10 cellular contexts compared by ENCODE assay signal in the genomic region with DNA sequence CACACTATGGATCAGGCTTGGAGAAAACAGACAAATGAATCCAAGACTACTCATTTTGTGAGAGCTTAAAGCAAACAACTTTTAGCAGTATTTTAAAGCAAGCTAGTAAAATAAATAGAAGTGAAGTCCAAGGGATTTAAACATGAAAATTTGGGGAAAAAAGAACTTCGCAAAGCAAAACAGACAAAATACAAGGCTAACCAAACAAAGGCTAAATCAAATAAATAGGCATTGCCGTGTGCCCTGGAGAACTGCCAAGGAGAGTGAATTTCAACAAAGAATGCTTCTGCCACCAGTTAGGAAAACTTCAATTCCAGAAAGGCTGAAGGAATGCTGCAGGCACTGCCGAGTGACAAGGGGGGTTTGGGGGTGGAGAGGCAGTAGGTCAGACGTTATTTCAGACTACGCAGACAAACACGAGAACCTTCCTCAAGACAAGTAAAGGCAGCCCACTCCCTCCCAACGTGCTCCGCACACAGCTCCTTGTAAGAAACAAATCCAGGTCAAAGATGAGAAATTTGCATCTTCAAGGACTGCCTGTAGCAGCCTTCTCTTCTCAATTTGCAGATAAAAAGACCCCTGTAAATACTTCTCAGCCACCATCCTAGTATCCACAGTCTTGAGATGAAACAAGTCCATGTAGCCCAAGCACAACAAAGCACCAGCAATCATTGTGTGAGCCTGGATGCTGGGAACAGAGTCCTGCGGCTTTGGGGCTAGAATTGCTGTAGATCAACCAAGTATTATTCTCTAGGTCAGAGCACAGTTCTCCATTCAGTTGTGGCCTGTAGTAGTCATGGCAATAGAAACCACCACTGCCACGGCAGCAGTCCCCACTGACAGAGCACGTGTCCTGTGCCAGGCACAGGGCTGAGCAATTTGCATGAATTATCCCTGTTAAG. TPM values are rescaled to one million over a fixed set of nuclear protein-coding genes. Genes with fewer than 3 reads are reported as not detected.
A peak's percentile ranks its signal among the peaks of the same experiment; 100 is the strongest.
DNase-seq lines count a peak whose midpoint lies in the region; ATAC-seq and TF ChIP-seq lines count a peak whose summit lies in the region.
"Had no signal": no experiment of that assay in that cellular context is flagged by ENCODE, and none has a peak within 500 bp of the region (broad histone marks: within the 10 kb centered on the region; RNA-seq: fewer than 3 reads in every experiment).

No MANE protein-coding gene starts in this region.

- WGBS in mesendoderm (ENCODE audit: extremely low coverage, insufficient coverage, low lambda C conversion rate) = no CpG with 5 or more reads among the region's 11 CpGs

- H3K27ac ChIP-seq in colonic mucosa (no peak overlapping the region), mesendoderm (ENCODE audit: low read depth, low read length) (no peak overlapping the region), OCI-LY7 (ENCODE audit: low read depth, low read length, poor library complexity, severe bottlenecking) (no peak overlapping the region)
- H3K27ac ChIP-seq: HL-60 had no signal

- TF ChIP-seq CTCF in colonic mucosa (IDR thresholded peaks at IDR 0.05) (no peak), OCI-LY7 (conservative IDR thresholded peaks at IDR 0.05; ENCODE audit: low read length) (no peak)

- no peaks in the 10 kb centered on the region for H3K9me3 ChIP-seq in colonic mucosa
- no peaks in the 10 kb centered on the region for H3K9me3 ChIP-seq in OCI-LY7 (ENCODE audit: low read length)

- no peak overlapping the region for H2AK5ac ChIP-seq in mesendoderm (ENCODE audit: low read length)

- H3K27me3 ChIP-seq in colonic mucosa (no peaks in the 10 kb centered on the region), mesendoderm (ENCODE audit: insufficient read depth, low read length, poor library complexity) (no peaks in the 10 kb centered on the region)

- no peak overlapping the region for H3K4me2 ChIP-seq in mesendoderm (ENCODE audit: low read length)
- no peak overlapping the region for H3K4me2 ChIP-seq in OCI-LY7 (ENCODE audit: low read length)

- H3K4me3 ChIP-seq in colonic mucosa = no peak overlapping the region
- no peak overlapping the region for H3K4me3 ChIP-seq in mesendoderm (ENCODE audit: low read length)
- no peak overlapping the region for H3K4me3 ChIP-seq in OCI-LY7 (ENCODE audit: low read depth, low read length, poor library complexity, severe bottlenecking)

- peak overlapping the region in 1 of 2 donors; percentile 16 for H3K9ac ChIP-seq in colonic mucosa (ENCODE audit: low read depth in 2 of 2, low read length in 2 of 2)
- no peak overlapping the region for H3K9ac ChIP-seq in mesendoderm (ENCODE audit: low read length)

- H4K5ac ChIP-seq in mesendoderm (ENCODE audit: low read length) = no peak overlapping the region

- H3K36me3 ChIP-seq in colonic mucosa (no peaks in the 10 kb centered on the region), mesendoderm (ENCODE audit: control insufficient read depth, insufficient read depth, low read length) (no peaks in the 10 kb centered on the region), OCI-LY7 (ENCODE audit: insufficient read depth, low read length) (no peaks in the 10 kb centered on the region)

- DNase-seq in left ventricle myocardium superior (no peak), cardiac septum (ENCODE audit: low spot score) (no peak), colonic mucosa (peak; percentile 38), mesendoderm (peak; percentile 55), NCI-H2029 treated with DMSO at 0.1 percent for 48 hours (lab: John Stamatoyannopoulos, UW) (no peak), OCI-LY7 (ENCODE audit: low spot score) (no peak), NCI-H187 treated with DMSO at 0.1 percent for 48 hours (lab: John Stamatoyannopoulos, UW) (no peak)
- DNase-seq: activated effector memory CD4-positive, alpha-beta T cell treated with anti-CD3 and anti-CD28 coated beads, Interleukin-2, amount 50 U/mL, for 16 hours had no signal

- POLR2A ChIA-PET in OCI-LY7 (lab: Charles Lee) = no interaction called here

- H3K9me2 ChIP-seq in OCI-LY7 (ENCODE audit: insufficient read depth, low read length) = no peaks in the 10 kb centered on the region

- intact Hi-C loops in left ventricle myocardium superior (cut with micrococcal nuclease) = no loop called here
- intact Hi-C loops in cardiac septum (cut with DNase I) = loop anchor here (5.0 kb wide), 1 partner anchor 884 kb away; no protein-coding TSS in a partner anchor
- intact Hi-C loops in colonic mucosa (cut with DNase I) = loop anchor here (5.0 to 10.0 kb wide), 2 partner anchors 486 to 729 kb away; no protein-coding TSS in a partner anchor
- intact Hi-C loops in OCI-LY7 (cut with micrococcal nuclease; ENCODE audit: unreplicated experiment) = no loop called here

- no peaks in the 10 kb centered on the region for H3K79me1 ChIP-seq in mesendoderm (ENCODE audit: low read length)

- H2BK15ac ChIP-seq in mesendoderm (replicated peaks; ENCODE audit: low read depth) = no peak overlapping the region

- H3K79me2 ChIP-seq in mesendoderm (ENCODE audit: control insufficient read depth, insufficient read depth, low read length) (no peaks in the 10 kb centered on the region), OCI-LY7 (ENCODE audit: insufficient read depth, low read depth, low read length) (no peaks in the 10 kb centered on the region)

- CTCF ChIA-PET in OCI-LY7 (lab: Charles Lee; ENCODE audit: unreplicated experiment) = no interaction called here

- no peak overlapping the region for H2AFZ ChIP-seq in OCI-LY7 (ENCODE audit: low read length)

- H3K18ac ChIP-seq in mesendoderm (ENCODE audit: low read length) = no peak overlapping the region

- peaks cover 12% of the 10 kb centered on the region for H3K4me1 ChIP-seq in colonic mucosa
- H3K4me1 ChIP-seq in mesendoderm (ENCODE audit: control insufficient read depth, low read depth, low read length) = no peaks in the 10 kb centered on the region
- H3K4me1 ChIP-seq in OCI-LY7 (ENCODE audit: insufficient read depth, low read length, poor library complexity, severe bottlenecking) = no peaks in the 10 kb centered on the region

- H2BK5ac ChIP-seq in mesendoderm (ENCODE audit: low read length) = no peak overlapping the region

- no peak overlapping the region for H4K8ac ChIP-seq in mesendoderm (ENCODE audit: low read depth, low read length)

- no TSS peak for BruUV-seq in OCI-LY7 (replicated peaks; lab: Mats Ljungman, UMichigan)

- H3K4ac ChIP-seq in mesendoderm (ENCODE audit: low read depth, low read length) = no peak overlapping the region

- no peak overlapping the region for H2BK120ac ChIP-seq in mesendoderm (ENCODE audit: low read depth, low read length)

- H3K23ac ChIP-seq in mesendoderm (ENCODE audit: low read length) = no peak overlapping the region

- H3K56ac ChIP-seq in mesendoderm (ENCODE audit: low read length) = no peak overlapping the region

- H4K20me1 ChIP-seq in OCI-LY7 (ENCODE audit: insufficient read depth, low read length) = no peaks in the 10 kb centered on the region

- peak; percentile 48 for ATAC-seq in left ventricle myocardium superior
- no peak for ATAC-seq in HG03045 (IDR thresholded peaks at IDR 0.05; ENCODE audit: unreplicated experiment)

RNA-seq across cellular contexts. Expression of a gene that starts 43.3 kb away (rescaled TPM):
- total RNA-seq in left ventricle myocardium superior (3.6 TPM), cardiac septum (1.9 TPM), colonic mucosa (10 to 100 TPM; 12.1 to 14.1 TPM), OCI-LY7 (2022) (26.6 and 29.5 TPM in 2 replicates)
- 8.6 TPM for polyA plus RNA-seq in mesendoderm (2013, experiment 1 of 2)
- polyA plus RNA-seq in mesendoderm (2013, experiment 2 of 2) = 8.5 TPM
- 9.3 and 10.7 TPM in 2 replicates for total RNA-seq in OCI-LY7 (2014; rRNA removed; shearing (Covaris generic))

RNA-seq across cellular contexts. Expression of a gene that starts 44.5 kb away (rescaled TPM):
- total RNA-seq in left ventricle myocardium superior = 4.8 TPM
- 2.8 TPM for total RNA-seq in cardiac septum
- total RNA-seq in colonic mucosa = 10 to 100 TPM; 20.0 to 33.3 TPM
- 37.6 TPM for polyA plus RNA-seq in mesendoderm (2013, experiment 1 of 2)
- polyA plus RNA-seq in mesendoderm (2013, experiment 2 of 2) = 38.1 TPM
- total RNA-seq in OCI-LY7 (2014; rRNA removed; shearing (Covaris generic)) = 65.9 and 67.2 TPM in 2 replicates
- total RNA-seq in OCI-LY7 (2022) = 71.1 and 75.3 TPM in 2 replicates

Comparison
In these comparisons a context has a peak if more than half of its experiments do, and no peak if none do; other contexts are left out.
1. intact Hi-C loops: an anchor here in cardiac septum (5.0 kb wide) and colonic mucosa (5.0 to 10.0 kb wide); none called in left ventricle myocardium superior and OCI-LY7.
2. DNase-seq: peak in colonic mucosa (single experiment) and mesendoderm (single experiment); none in left ventricle myocardium superior (single experiment), cardiac septum (single experiment), NCI-H2029 treated with DMSO at 0.1 percent for 48 hours (single experiment), OCI-LY7 (single experiment) and NCI-H187 treated with DMSO at 0.1 percent for 48 hours (single experiment).